Comparison of ENCODE assay signal across 8 cellular contexts in genomic region chr12:1936406-1937320, GRCh38. TPM values are rescaled to one million over a fixed set of nuclear protein-coding genes. Genes with fewer than 3 reads are reported as not detected.
DNase-seq lines count a peak whose midpoint lies in the region; ATAC-seq and TF ChIP-seq lines count a peak whose summit lies in the region.

No MANE protein-coding gene starts in this region.

- peaks cover 0 to 33% (median 12%) of the 10 kb centered on the region in 4 donors for H3K36me3 ChIP-seq in upper lobe of left lung
- H3K36me3 ChIP-seq in HAP-1 (replicated peaks) = no peaks in the 10 kb centered on the region

- H3K9me3 ChIP-seq in upper lobe of left lung (no peaks in the 10 kb centered on the region), HAP-1 (no peaks in the 10 kb centered on the region)

- no peak for TF ChIP-seq CTCF in upper lobe of left lung (IDR thresholded peaks at IDR 0.05)

- ATAC-seq in left lobe of liver (peak; percentile 84), upper lobe of left lung (ENCODE audit: low FRiP score in 2 of 2) (peak; percentile 53 to 83), GM19397 (IDR thresholded peaks at IDR 0.05; ENCODE audit: unreplicated experiment) (no peak)

- TF ChIP-seq EP300 in upper lobe of left lung (IDR thresholded peaks at IDR 0.05) = no peak

- DNase-seq in NCI-H2029 (lab: John Stamatoyannopoulos, UW) (peak; percentile 43), NCI-H2029 treated with DMSO at 0.1 percent for 48 hours (lab: John Stamatoyannopoulos, UW) (no peak), T47D (ENCODE audit: low read depth in 1 of 2, low spot score in 1 of 2) (peak; percentile 78 to 86), left lobe of liver (ENCODE audit: low spot score) (peak; percentile 86), upper lobe of left lung (peak; percentile 84 to 92), NOMO-1 (lab: John Stamatoyannopoulos, UW; ENCODE audit: unreplicated experiment in 2 of 2) (no peak), HAP-1 (ENCODE audit: low spot score in 2 of 2) (no peak)

- H3K4me1 ChIP-seq in upper lobe of left lung (peaks cover 9 to 17% (median 12%) of the 10 kb centered on the region in 4 donors), HAP-1 (peaks cover 4% of the 10 kb centered on the region; the same call in 1 of the 2 replicates)

- H3K27ac ChIP-seq in upper lobe of left lung = peak overlapping the region in 2 of 4 donors; percentile 58 to 69

- in situ Hi-C loops in T47D (cut with HindIII; ENCODE audit: low pct_unique_long_range_greater_than_20kb, low sequenced_read_pairs) = no loop called here
- in situ Hi-C loops in HAP-1 (cut with MboI; ENCODE audit: low sequenced_read_pairs) = loop anchor here (5.0 kb wide), 2 partner anchors 144 to 289 kb away; no protein-coding TSS in a partner anchor

- 65 to 72% methylated on average over 25 of the region's 25 CpGs for WGBS in upper lobe of left lung, 2 donors

- peak overlapping the region in 1 of 4 donors; percentile 6 for H3K4me3 ChIP-seq in upper lobe of left lung
- H3K4me3 ChIP-seq in HAP-1 = no peak overlapping the region

- H3K27me3 ChIP-seq in upper lobe of left lung (no peaks in the 10 kb centered on the region), HAP-1 (ENCODE audit: low read depth) (no peaks in the 10 kb centered on the region)

- peak in 1 of 4 donors; percentile 22 for TF ChIP-seq POLR2A in upper lobe of left lung (IDR thresholded peaks at IDR 0.05)

RNA-seq across cellular contexts. Expression of gene CACNA2D4, which starts 18.2 kb away (rescaled TPM):
- total RNA-seq in left lobe of liver = 0.83 TPM
- 1 to 10 TPM; 3.3 to 8.4 (median 7.0) TPM for total RNA-seq in upper lobe of left lung

Comparison
In these comparisons a context has a peak if more than half of its experiments do, and no peak if none do; other contexts are left out.
1. DNase-seq: peak in NCI-H2029 (single experiment), T47D (2 of 2), left lobe of liver (single experiment) and upper lobe of left lung (2 of 2); none in NCI-H2029 treated with DMSO at 0.1 percent for 48 hours (single experiment), NOMO-1 (0 of 2) and HAP-1 (0 of 2).